ENCODE assay signal across 21 cellular contexts in genomic region chr2:28401411-28401810, GRCh38. TPM values are rescaled to one million over a fixed set of nuclear protein-coding genes. Genes with fewer than 3 reads are reported as not detected.
DNase-seq lines count a peak whose midpoint lies in the region; ATAC-seq and TF ChIP-seq lines count a peak whose summit lies in the region.
"Had no signal": no experiment of that assay in that cellular context is flagged by ENCODE, and none has a peak within 500 bp of the region (broad histone marks: within the 10 kb centered on the region; RNA-seq: fewer than 3 reads in every experiment).

No MANE protein-coding gene starts in this region.

- H3K4me1 Mint-ChIP-seq in activated CD4-positive, alpha-beta T cell treated with anti-CD3 and anti-CD28 coated beads for 36 hours = peaks cover 84% of the 10 kb centered on the region
- peaks cover 27% of the 10 kb centered on the region for H3K4me1 Mint-ChIP-seq in activated T-helper 1 cell treated with anti-CD3 and anti-CD28 coated beads, Interleukin-12 subunit alpha, Interleukin-12 subunit beta, Interleukin-2, Interleukin-4 antibody, amounts not matched to agents 30 ng/mL and 10 ng/mL and 1 ng/mL, durations not matched to agents 14 hours and 24 hours and 36 hours (ENCODE audit: low read depth)
- H3K4me1 Mint-ChIP-seq: GM23338 had no signal

- peaks cover 84% of the 10 kb centered on the region for H3K36me3 Mint-ChIP-seq in activated CD4-positive, alpha-beta T cell treated with anti-CD3 and anti-CD28 coated beads for 36 hours (ENCODE audit: low read depth)
- peaks cover 32% of the 10 kb centered on the region for H3K36me3 Mint-ChIP-seq in activated T-helper 1 cell treated with anti-CD3 and anti-CD28 coated beads, Interleukin-12 subunit alpha, Interleukin-12 subunit beta, Interleukin-2, Interleukin-4 antibody, amounts not matched to agents 30 ng/mL and 10 ng/mL and 1 ng/mL, durations not matched to agents 14 hours and 24 hours and 36 hours (ENCODE audit: low read depth)

- POLR2A ChIA-PET in activated CD4-positive, alpha-beta T cell treated with anti-CD3 and anti-CD28 coated beads for 36 hours (lab: Charles Lee) = interaction anchor here (0.6 kb wide), 1 partner anchor 126 kb away, joined by 3 read pairs; no protein-coding TSS in a partner anchor

- no peak for DNase-seq in activated CD4-positive, alpha-beta T cell treated with anti-CD3 and anti-CD28 coated beads for 36 hours
- DNase-seq in activated CD4-positive, alpha-beta T cell treated with anti-CD3 and anti-CD28 coated beads for 4 hours = no peak
- DNase-seq in RWPE2 (ENCODE audit: low spot score) = no peak
- DNase-seq in heart left ventricle = no peak
- no peak for DNase-seq in smooth muscle cell (lab: John Stamatoyannopoulos, UW; ENCODE audit: unreplicated experiment)
- DNase-seq in islet precursor cell = no peak
- no peak for DNase-seq in activated T-helper 1 cell treated with anti-CD3 and anti-CD28 coated beads, Interleukin-12 subunit alpha, Interleukin-12 subunit beta, Interleukin-2, Interleukin-4 antibody, amounts not matched to agents 30 ng/mL and 10 ng/mL and 1 ng/mL, durations not matched to agents 14 hours and 24 hours and 36 hours (ENCODE audit: low spot score)
- DNase-seq: activated CD4-positive, alpha-beta T cell treated with anti-CD3 and anti-CD28 coated beads for 48 hours; activated gamma-delta T cell; COR-L47; endodermal cell; kidney glomerular epithelial cell; naive thymus-derived CD4-positive, alpha-beta T cell; NCI-H1436 treated with DMSO at 0.1 percent for 48 hours; NCI-H524; stimulated activated CD4-positive, alpha-beta T cell treated with anti-CD3 and anti-CD28 coated beads, Interleukin-4, amount 100 ng/mL, for 4 hours; stimulated activated naive B cell treated with anti-CD40 and anti-IgM and Interleukin-4, amounts not matched to agents 10 μg/mL and 1 μg/mL and 100 μg/mL, for 72 hours had no signal

- H3K36me3 ChIP-seq in RWPE2 (ENCODE audit: low read depth) (peaks cover 100% of the 10 kb centered on the region), heart left ventricle (peaks cover 0 to 83% (median 40%) of the 10 kb centered on the region in 9 donors), smooth muscle cell (ENCODE audit: low read depth) (peaks cover 3% of the 10 kb centered on the region)

- TF ChIP-seq CTCF in RWPE2 (IDR thresholded peaks at IDR 0.05; ENCODE audit: poor library complexity, severe bottlenecking) (no peak), heart left ventricle (IDR thresholded peaks at IDR 0.05) (no peak), smooth muscle cell (IDR thresholded peaks at IDR 0.05; ENCODE audit: borderline replicate concordance, insufficient read depth, poor library complexity, severe bottlenecking) (no peak)

- H3K27me3 ChIP-seq in RWPE2 (ENCODE audit: insufficient read depth, poor library complexity, severe bottlenecking) (no peaks in the 10 kb centered on the region), heart left ventricle (no peaks in the 10 kb centered on the region), smooth muscle cell (ENCODE audit: low read depth) (no peaks in the 10 kb centered on the region)

- H3K4me3 ChIP-seq in RWPE2 (ENCODE audit: severe bottlenecking) (no peak overlapping the region), heart left ventricle (no peak overlapping the region), smooth muscle cell (no peak overlapping the region)
- H3K4me3 ChIP-seq: GM23338, K562 had no signal

- H3K4me2 ChIP-seq in smooth muscle cell = peak overlapping the region; percentile 90
- H3K4me2 ChIP-seq: GM23338 had no signal

- peak overlapping the region; percentile 94 for H3K27ac ChIP-seq in RWPE2 (ENCODE audit: poor library complexity, severe bottlenecking)
- H3K27ac ChIP-seq in heart left ventricle = peak overlapping the region in 2 of 12 donors; percentile 15 to 100
- peak overlapping the region; percentile 99 for H3K27ac ChIP-seq in smooth muscle cell (ENCODE audit: low read depth)

- H3K79me2 ChIP-seq in smooth muscle cell (ENCODE audit: low read depth) = peaks cover 100% of the 10 kb centered on the region

- TF ChIP-seq POLR2A in heart left ventricle (IDR thresholded peaks at IDR 0.05) = no peak

- peaks cover 31% of the 10 kb centered on the region for H3F3A ChIP-seq in smooth muscle cell (ENCODE audit: low read depth)

- CTCF ChIA-PET in activated CD4-positive, alpha-beta T cell treated with anti-CD3 and anti-CD28 coated beads for 36 hours (lab: Charles Lee) = interaction anchor here (1.5 kb wide), 1 partner anchor 44 kb away, joined by 4 read pairs; no protein-coding TSS in a partner anchor

- peaks cover 99% of the 10 kb centered on the region for H4K20me1 ChIP-seq in smooth muscle cell (ENCODE audit: low read depth)

- H3K27ac Mint-ChIP-seq in activated CD4-positive, alpha-beta T cell treated with anti-CD3 and anti-CD28 coated beads for 36 hours = no peak overlapping the region
- no peak overlapping the region for H3K27ac Mint-ChIP-seq in activated T-helper 1 cell treated with anti-CD3 and anti-CD28 coated beads, Interleukin-12 subunit alpha, Interleukin-12 subunit beta, Interleukin-2, Interleukin-4 antibody, amounts not matched to agents 30 ng/mL and 10 ng/mL and 1 ng/mL, durations not matched to agents 14 hours and 24 hours and 36 hours
- H3K27ac Mint-ChIP-seq: endodermal cell; GM23338; stimulated activated naive B cell treated with anti-CD40 and anti-IgM and Interleukin-4, amounts not matched to agents 10 μg/mL and 1 μg/mL and 100 μg/mL, for 72 hours had no signal

- no peak overlapping the region for H2AFZ ChIP-seq in smooth muscle cell (ENCODE audit: low read depth)
- H2AFZ ChIP-seq: GM23338 had no signal

- WGBS in heart left ventricle, 4 donors = 63 to 76% (median 68%) methylated on average over 4 of the region's 4 CpGs
- 53% methylated on average over 4 of the region's 4 CpGs for WGBS in smooth muscle cell (ENCODE audit: low lambda C conversion rate)

- no peak overlapping the region for H3K9ac ChIP-seq in smooth muscle cell (ENCODE audit: low read depth)

- peak overlapping the region; percentile 2 for H3K4me3 Mint-ChIP-seq in activated CD4-positive, alpha-beta T cell treated with anti-CD3 and anti-CD28 coated beads for 36 hours
- no peak overlapping the region for H3K4me3 Mint-ChIP-seq in activated T-helper 1 cell treated with anti-CD3 and anti-CD28 coated beads, Interleukin-12 subunit alpha, Interleukin-12 subunit beta, Interleukin-2, Interleukin-4 antibody, amounts not matched to agents 30 ng/mL and 10 ng/mL and 1 ng/mL, durations not matched to agents 14 hours and 24 hours and 36 hours
- H3K4me3 Mint-ChIP-seq: endodermal cell; GM23338; naive thymus-derived CD4-positive, alpha-beta T cell; stimulated activated naive B cell treated with anti-CD40 and anti-IgM and Interleukin-4, amounts not matched to agents 10 μg/mL and 1 μg/mL and 100 μg/mL, for 72 hours; T-helper 1 cell treated with Interleukin-12 subunit alpha and Interleukin-12 subunit beta and Interleukin-4 antibody, amounts not matched to agents 30 μg/mL and 1 μg/mL, for 36 hours had no signal

- H3K9me3 ChIP-seq in RWPE2 (ENCODE audit: severe bottlenecking) (no peaks in the 10 kb centered on the region), heart left ventricle (no peaks in the 10 kb centered on the region), smooth muscle cell (replicated peaks; ENCODE audit: low read depth) (no peaks in the 10 kb centered on the region)

- H3K9me3 Mint-ChIP-seq in activated CD4-positive, alpha-beta T cell treated with anti-CD3 and anti-CD28 coated beads for 36 hours (ENCODE audit: low read depth) = no peaks in the 10 kb centered on the region
- no peaks in the 10 kb centered on the region for H3K9me3 Mint-ChIP-seq in activated T-helper 1 cell treated with anti-CD3 and anti-CD28 coated beads, Interleukin-12 subunit alpha, Interleukin-12 subunit beta, Interleukin-2, Interleukin-4 antibody, amounts not matched to agents 30 ng/mL and 10 ng/mL and 1 ng/mL, durations not matched to agents 14 hours and 24 hours and 36 hours
- H3K9me3 Mint-ChIP-seq: endodermal cell; GM23338; naive thymus-derived CD4-positive, alpha-beta T cell; stimulated activated naive B cell treated with anti-CD40 and anti-IgM and Interleukin-4, amounts not matched to agents 10 μg/mL and 1 μg/mL and 100 μg/mL, for 72 hours; T-helper 1 cell treated with Interleukin-12 subunit alpha and Interleukin-12 subunit beta and Interleukin-4 antibody, amounts not matched to agents 30 μg/mL and 1 μg/mL, for 36 hours had no signal

- no peak for ATAC-seq in activated CD4-positive, alpha-beta T cell treated with anti-CD3 and anti-CD28 coated beads for 36 hours
- ATAC-seq in RWPE2 (ENCODE audit: low read depth) = no peak
- peak in 3 of 4 donors; percentile 9 to 19 (median 18) for ATAC-seq in heart left ventricle
- ATAC-seq in HG03439 (IDR thresholded peaks at IDR 0.05; ENCODE audit: unreplicated experiment) = no peak
- ATAC-seq: GM23338; K562; naive thymus-derived CD4-positive, alpha-beta T cell; stimulated activated naive B cell treated with anti-CD40 and anti-IgM and Interleukin-4, amounts not matched to agents 10 μg/mL and 1 μg/mL and 100 μg/mL, for 72 hours had no signal

- no peaks in the 10 kb centered on the region for H3K27me3 Mint-ChIP-seq in activated CD4-positive, alpha-beta T cell treated with anti-CD3 and anti-CD28 coated beads for 36 hours
- H3K27me3 Mint-ChIP-seq in activated T-helper 1 cell treated with anti-CD3 and anti-CD28 coated beads, Interleukin-12 subunit alpha, Interleukin-12 subunit beta, Interleukin-2, Interleukin-4 antibody, amounts not matched to agents 30 ng/mL and 10 ng/mL and 1 ng/mL, durations not matched to agents 14 hours and 24 hours and 36 hours (ENCODE audit: insufficient read depth) = no peaks in the 10 kb centered on the region
- H3K27me3 Mint-ChIP-seq: naive thymus-derived CD4-positive, alpha-beta T cell; stimulated activated naive B cell treated with anti-CD40 and anti-IgM and Interleukin-4, amounts not matched to agents 10 μg/mL and 1 μg/mL and 100 μg/mL, for 72 hours had no signal

- H3K4me1 ChIP-seq in RWPE2 (ENCODE audit: insufficient read depth, poor library complexity, severe bottlenecking) (peaks cover 49% of the 10 kb centered on the region), heart left ventricle (peaks cover 25 to 97% (median 67%) of the 10 kb centered on the region in 12 donors), smooth muscle cell (ENCODE audit: low read depth) (peaks cover 24% of the 10 kb centered on the region)

- intact Hi-C loops in activated CD4-positive, alpha-beta T cell treated with anti-CD3 and anti-CD28 coated beads for 36 hours (cut with DNase I, micrococcal nuclease) = no loop called here
- intact Hi-C loops in heart left ventricle (cut with DNase I) = loop anchor here in 2 of 10 donors (5.0 to 10.0 kb wide), 3 partner anchors 447 to 699 kb away; partner anchors contain the start of genes BABAM2 (in 1 of the 2) and RBKS (in 1 of the 2)
- intact Hi-C loops in activated T-helper 1 cell treated with anti-CD3 and anti-CD28 coated beads, Interleukin-12 subunit alpha, Interleukin-12 subunit beta, Interleukin-2, Interleukin-4 antibody, amounts not matched to agents 30 ng/mL and 10 ng/mL and 1 ng/mL, durations not matched to agents 14 hours and 24 hours and 36 hours (cut with micrococcal nuclease) = no loop called here

RNA-seq across cellular contexts. Expression of gene FOSL2, which starts 8.8 kb away (rescaled TPM):
- 100 to 1,000 TPM; 135 to 225 TPM for total RNA-seq in activated CD4-positive, alpha-beta T cell treated with anti-CD3 and anti-CD28 coated beads for 36 hours
- total RNA-seq in heart left ventricle (100 to 1,000 TPM in 2 of 9 donors, 10 to 100 TPM in 7; 26.2 to 144 (median 50.2) TPM), smooth muscle cell (106 and 120 TPM in 2 replicates)
- polyA plus RNA-seq in heart left ventricle (10 to 100 TPM; 15.2 to 66.2 TPM), smooth muscle cell (70.8 and 72.6 TPM in 2 replicates)
- 54.9 and 55.0 TPM in 2 replicates for total RNA-seq in activated T-helper 1 cell treated with anti-CD3 and anti-CD28 coated beads, Interleukin-12 subunit alpha, Interleukin-12 subunit beta, Interleukin-2, Interleukin-4 antibody, amounts not matched to agents 30 ng/mL and 10 ng/mL and 1 ng/mL, durations not matched to agents 14 hours and 24 hours and 36 hours

Comparison
In these comparisons a context has a peak if more than half of its experiments do, and no peak if none do; other contexts are left out.
1. ATAC-seq: peak in heart left ventricle (3 of 4); none in activated CD4-positive, alpha-beta T cell treated with anti-CD3 and anti-CD28 coated beads for 36 hours (single experiment), RWPE2 (single experiment) and HG03439 (single experiment).